11 cellular contexts compared by ENCODE assay signal in genomic region chr1:103717404-103717803, GRCh38. TPM values are rescaled to one million over a fixed set of nuclear protein-coding genes. Genes with fewer than 3 reads are reported as not detected.
"Had no signal": no experiment of that assay in that cellular context is flagged by ENCODE, and none has a peak within 500 bp of the region (broad histone marks: within the 10 kb centered on the region; RNA-seq: fewer than 3 reads in every experiment).

No MANE protein-coding gene starts in this region.

RNA-seq across cellular contexts. Expression of gene AMY1B, which starts 21.4 kb away (rescaled TPM):
- total RNA-seq: activated B cell treated with CpG ODN at 0.5 μM for 24 hours; activated CD4-positive, alpha-beta memory T cell treated with anti-CD3 and anti-CD28 coated beads, Interleukin-2, amount 10 ng/mL, durations not matched to agents 7 days and 5 days; activated CD8-positive, alpha-beta memory T cell treated with anti-CD3 and anti-CD28 coated beads for 36 hours; activated naive CD8-positive, alpha-beta T cell treated with anti-CD3 and anti-CD28 coated beads for 36 hours; activated T-helper 2 cell treated with anti-CD3 and anti-CD28 coated beads, Interferon-gamma antibody, Interleukin-2, Interleukin-4, amounts not matched to agents 10 μg/mL and 5 μg/mL and 100 μg/mL, durations not matched to agents 14 hours and 24 hours and 36 hours; ascending aorta; IMR-90; K562; M059J; PC-3; Peyer's patch had no signal
- polyA plus RNA-seq: IMR-90, K562 had no signal

RNA-seq across cellular contexts. Expression of gene AMY1C, which starts 32.3 kb away (rescaled TPM):
- total RNA-seq: activated B cell treated with CpG ODN at 0.5 μM for 24 hours; activated CD4-positive, alpha-beta memory T cell treated with anti-CD3 and anti-CD28 coated beads, Interleukin-2, amount 10 ng/mL, durations not matched to agents 7 days and 5 days; activated CD8-positive, alpha-beta memory T cell treated with anti-CD3 and anti-CD28 coated beads for 36 hours; activated naive CD8-positive, alpha-beta T cell treated with anti-CD3 and anti-CD28 coated beads for 36 hours; activated T-helper 2 cell treated with anti-CD3 and anti-CD28 coated beads, Interferon-gamma antibody, Interleukin-2, Interleukin-4, amounts not matched to agents 10 μg/mL and 5 μg/mL and 100 μg/mL, durations not matched to agents 14 hours and 24 hours and 36 hours; ascending aorta; IMR-90; K562; M059J; PC-3; Peyer's patch had no signal
- polyA plus RNA-seq: IMR-90, K562 had no signal
